ENCODE assay signal across 23 cellular contexts in genomic region chr17:2292100-2292499, GRCh38. TPM values are rescaled to one million over a fixed set of nuclear protein-coding genes. Genes with fewer than 3 reads are reported as not detected.
A peak's percentile ranks its signal among the peaks of the same experiment; 100 is the strongest.
DNase-seq lines count a peak whose midpoint lies in the region; FAIRE-seq and TF ChIP-seq lines count a peak whose summit lies in the region.
"Had no signal": no experiment of that assay in that cellular context is flagged by ENCODE, and none has a peak within 500 bp of the region (broad histone marks: within the 10 kb centered on the region; RNA-seq: fewer than 3 reads in every experiment).

No MANE protein-coding gene starts in this region.

- peak overlapping the region; percentile 50 for H3K27ac Mint-ChIP-seq in astrocyte (ENCODE audit: unreplicated experiment)
- H3K27ac Mint-ChIP-seq: memory B cell, WTC11 had no signal

- no peaks in the 10 kb centered on the region for H3K9me3 ChIP-seq in astrocyte (ENCODE audit: insufficient read depth, low read depth, low read length)
- H3K9me3 ChIP-seq in breast epithelium = no peaks in the 10 kb centered on the region

- H3K9ac ChIP-seq in astrocyte (ENCODE audit: low read length) = peak overlapping the region; percentile 22

- H3K4me1 Mint-ChIP-seq in astrocyte (ENCODE audit: low read depth, unreplicated experiment) = peaks cover 36% of the 10 kb centered on the region
- H3K4me1 Mint-ChIP-seq: WTC11 had no signal

- H3K4me2 ChIP-seq in astrocyte (ENCODE audit: low read length) = peak overlapping the region; percentile 6

- peaks cover 27% of the 10 kb centered on the region for H3K36me3 Mint-ChIP-seq in astrocyte (ENCODE audit: low read depth, unreplicated experiment)

- H3K4me3 ChIP-seq in astrocyte (ENCODE audit: insufficient read depth, low read depth, low read length) = no peak overlapping the region
- no peak overlapping the region for H3K4me3 ChIP-seq in breast epithelium

- H3K4me1 ChIP-seq in astrocyte (ENCODE audit: insufficient read depth, low read length) (peaks cover 13% of the 10 kb centered on the region), breast epithelium (no peaks in the 10 kb centered on the region)

- TF ChIP-seq POLR2A in breast epithelium (IDR thresholded peaks at IDR 0.05) = no peak

- peak overlapping the region; percentile 23 for H3K4me3 Mint-ChIP-seq in astrocyte (ENCODE audit: unreplicated experiment)
- H3K4me3 Mint-ChIP-seq: CD4-positive, CD25-positive, alpha-beta regulatory T cell; central memory CD8-positive, alpha-beta T cell; memory B cell; naive thymus-derived CD4-positive, alpha-beta T cell; WTC11 had no signal

- no peak overlapping the region for H2AFZ ChIP-seq in astrocyte (ENCODE audit: low read depth, low read length)

- H3K36me3 ChIP-seq in astrocyte (ENCODE audit: insufficient read depth, low read length) = peaks cover 37% of the 10 kb centered on the region
- H3K36me3 ChIP-seq in breast epithelium = no peaks in the 10 kb centered on the region

- H3K27ac ChIP-seq in astrocyte (ENCODE audit: low read depth, low read length) (no peak overlapping the region), breast epithelium (no peak overlapping the region)

- DNase-seq in A172 (ENCODE audit: low spot score) (peak; percentile 13), ELR (ENCODE audit: low read depth) (peak; percentile 32), astrocyte (ENCODE audit: low read depth) (peak; percentile 71), kidney tubule cell (ENCODE audit: low spot score) (peak; percentile 55), NCI-H1092 (lab: John Stamatoyannopoulos, UW) (no peak), breast epithelium (ENCODE audit: low spot score in 2 of 2) (no peak), NCI-H2171 (lab: John Stamatoyannopoulos, UW) (no peak)
- no peak for DNase-seq in effector CD8-positive, alpha-beta T cell (lab: John Stamatoyannopoulos, UW)
- DNase-seq: activated CD4-positive, alpha-beta T cell treated with anti-CD3 and anti-CD28 coated beads, Interleukin-2, amount 50 U/mL, for 48 hours; activated effector memory CD4-positive, alpha-beta T cell treated with anti-CD3 and anti-CD28 coated beads, Interleukin-2, amount 50 U/mL, for 16 hours; CD4-positive, CD25-positive, alpha-beta regulatory T cell; DMS 273 treated with DMSO at 0.1 percent for 48 hours; erythroblast; GDM1; HCEC 1CT; naive thymus-derived CD4-positive, alpha-beta T cell; occipital lobe; right cardiac atrium; stimulated activated CD8-positive, alpha-beta memory T cell treated with anti-CD3 and anti-CD28 coated beads, Interleukin-4, amount 100 ng/mL, for 48 hours had no signal

- H3K9me3 Mint-ChIP-seq in astrocyte (ENCODE audit: unreplicated experiment) = no peaks in the 10 kb centered on the region
- H3K9me3 Mint-ChIP-seq: CD4-positive, CD25-positive, alpha-beta regulatory T cell; central memory CD8-positive, alpha-beta T cell; naive thymus-derived CD4-positive, alpha-beta T cell; WTC11 had no signal

- H3K27me3 ChIP-seq in astrocyte (ENCODE audit: insufficient read depth, low read length) (no peaks in the 10 kb centered on the region), breast epithelium (no peaks in the 10 kb centered on the region)

- peaks cover 43% of the 10 kb centered on the region for H4K20me1 ChIP-seq in astrocyte (ENCODE audit: insufficient read depth, low read length)

- no peak for FAIRE-seq in astrocyte (lab: Jason Lieb, UNC)
- FAIRE-seq: frontal cortex had no signal

- H3K79me2 ChIP-seq in astrocyte (ENCODE audit: insufficient read depth, low read length) = peaks cover 38% of the 10 kb centered on the region

- intact Hi-C loops in breast epithelium (cut with DNase I; ENCODE audit: low total_unique reads) = no loop called here

- H3K27me3 Mint-ChIP-seq in astrocyte (ENCODE audit: low read depth, unreplicated experiment) = no peaks in the 10 kb centered on the region
- H3K27me3 Mint-ChIP-seq: central memory CD8-positive, alpha-beta T cell; memory B cell; naive thymus-derived CD4-positive, alpha-beta T cell had no signal

- TF ChIP-seq CTCF in astrocyte (IDR thresholded peaks at IDR 0.05; ENCODE audit: insufficient read depth, low read depth, low read length) (no peak), breast epithelium (IDR thresholded peaks at IDR 0.05) (no peak)

RNA-seq across cellular contexts. Expression of gene SMG6, which starts 11.5 kb away (rescaled TPM):
- 15.1 and 21.4 TPM in 2 replicates for total RNA-seq in A172 (2014; rRNA removed; shearing (Covaris generic))
- total RNA-seq in astrocyte (39.7 and 47.7 TPM in 2 replicates), breast epithelium (10 to 100 TPM; 24.9 to 29.3 (median 29.0) TPM)

RNA-seq across cellular contexts. Expression of gene SRR, which starts 11.7 kb away (rescaled TPM):
- total RNA-seq in A172 (2014; rRNA removed; shearing (Covaris generic)) = 13.6 and 41.2 TPM in 2 replicates
- total RNA-seq in astrocyte (15.4 and 17.9 TPM in 2 replicates), breast epithelium (10 to 100 TPM in 2 of 3 donors, 1 to 10 TPM in 1; 9.7 to 13.3 (median 10.2) TPM)

RNA-seq across cellular contexts. Expression of gene TSR1, which starts 44.2 kb away (rescaled TPM):
- total RNA-seq in A172 (2014; rRNA removed; shearing (Covaris generic)) = 66.9 and 86.7 TPM in 2 replicates
- total RNA-seq in astrocyte (36.4 and 37.6 TPM in 2 replicates), breast epithelium (10 to 100 TPM; 28.8 to 43.6 (median 43.0) TPM)

RNA-seq across cellular contexts. Expression of gene SGSM2, which starts 45.2 kb away (rescaled TPM):
- 15.7 and 23.3 TPM in 2 replicates for total RNA-seq in A172 (2014; rRNA removed; shearing (Covaris generic))
- 51.8 and 62.1 TPM in 2 replicates for total RNA-seq in astrocyte
- 100 to 1,000 TPM in 1 of 3 donors, 10 to 100 TPM in 2; 27.8 to 125 (median 85.5) TPM for total RNA-seq in breast epithelium

Comparison
In these comparisons a context has a peak if more than half of its experiments do, and no peak if none do; other contexts are left out.
1. DNase-seq: peak in A172 (single experiment), ELR (single experiment), astrocyte (single experiment) and kidney tubule cell (single experiment); none in NCI-H1092 (single experiment), breast epithelium (0 of 2), NCI-H2171 (single experiment) and effector CD8-positive, alpha-beta T cell (single experiment).